12 cellular contexts compared by ENCODE assay signal in the genomic region with DNA sequence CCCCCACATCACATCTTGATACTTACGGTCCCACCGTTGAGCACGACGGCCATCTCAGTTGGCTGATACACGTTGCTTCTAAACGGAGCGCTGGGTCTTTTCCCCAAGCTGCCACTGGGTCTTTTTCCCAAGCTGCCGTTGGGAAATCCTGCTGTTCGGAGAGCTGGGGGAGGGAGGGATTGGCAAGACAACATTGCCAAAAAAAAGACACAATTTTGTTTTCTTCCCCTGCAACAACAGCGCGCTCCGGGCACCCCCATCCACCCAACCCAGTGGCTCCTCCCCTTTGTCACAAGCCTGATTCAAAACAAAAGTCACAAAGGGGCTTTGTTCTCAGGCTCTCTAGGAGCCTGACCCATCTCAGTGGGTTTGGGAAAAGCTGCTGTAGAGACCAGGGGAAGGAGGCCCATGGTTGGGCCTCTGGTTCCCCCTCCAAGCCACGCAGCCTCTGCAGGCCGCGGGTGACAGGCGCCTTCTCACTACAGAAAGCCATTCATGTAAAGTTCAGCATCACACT. TPM values are rescaled to one million over a fixed set of nuclear protein-coding genes. Genes with fewer than 3 reads are reported as not detected.
DNase-seq lines count a peak whose midpoint lies in the region; ATAC-seq, FAIRE-seq and TF ChIP-seq lines count a peak whose summit lies in the region.
"Had no signal": no experiment of that assay in that cellular context is flagged by ENCODE, and none has a peak within 500 bp of the region (broad histone marks: within the 10 kb centered on the region; RNA-seq: fewer than 3 reads in every experiment).

No MANE protein-coding gene starts in this region.

- peaks cover 54% of the 10 kb centered on the region for H3K36me3 Mint-ChIP-seq in nephron progenitor cell (ENCODE audit: low read depth)

- WGBS in K562 (ENCODE audit: insufficient coverage, low coverage, missing lambda C conversion rate) = 24% methylated on average over 16 of the region's 16 CpGs
- WGBS in tibial nerve, 2 donors = 40 to 43% methylated on average over 13 to 16 of the region's 16 CpGs

- intact Hi-C loops in K562 (cut with micrococcal nuclease) (no loop called here), left ventricle myocardium inferior (cut with micrococcal nuclease) (no loop called here)

- FAIRE-seq in K562 (lab: Jason Lieb, UNC) = no peak

- no peak overlapping the region for H2AFZ ChIP-seq in K562 (ENCODE audit: low read depth, low read length)

- POLR2A ChIA-PET in K562 (lab: Yijun Ruan, JAX) = interaction anchor here (0.6 to 0.9 kb wide), 2 partner anchors 15 to 239 kb away, joined by 3 read pairs; no protein-coding TSS in a partner anchor

- H3K36me3 ChIP-seq in K562 (ENCODE audit: control insufficient read depth, insufficient read depth, low read length) = no peaks in the 10 kb centered on the region
- peaks cover 71% of the 10 kb centered on the region for H3K36me3 ChIP-seq in left ventricle myocardium inferior
- H3K36me3 ChIP-seq in tibial nerve = peaks cover 0 to 23% (median 0%) of the 10 kb centered on the region in 3 donors

- no peak overlapping the region for H3K9ac ChIP-seq in K562 (ENCODE audit: insufficient read depth in 1 of 2, low read depth in 2 of 2, low read length in 2 of 2)

- H3K27ac Mint-ChIP-seq in nephron progenitor cell = peak overlapping the region; percentile 51
- H3K27ac Mint-ChIP-seq: mesothelial cell of epicardium had no signal

- TF ChIP-seq CTCF in K562 (IDR thresholded peaks at IDR 0.05 in 2 of 3, conservative IDR thresholded peaks at IDR 0.05 in 1 of 3; ENCODE audit: insufficient read depth in 2 of 3, low read depth in 1 of 3, low read length in 3 of 3) (no peak), left ventricle myocardium inferior (IDR thresholded peaks at IDR 0.05; ENCODE audit: borderline replicate concordance) (no peak), nephron progenitor cell (IDR thresholded peaks at IDR 0.05) (no peak), tibial nerve (IDR thresholded peaks at IDR 0.05) (no peak)

- peaks cover 6 to 18% of the 10 kb centered on the region in 2 experiments; a peak in 4 of 5 replicates for H3K27me3 ChIP-seq in K562 (ENCODE audit: control insufficient read depth in 2 of 2, insufficient read depth in 2 of 2, low read length in 2 of 2)
- no peaks in the 10 kb centered on the region for H3K27me3 ChIP-seq in left ventricle myocardium inferior (ENCODE audit: low read depth)
- H3K27me3 ChIP-seq in tibial nerve = no peaks in the 10 kb centered on the region

- no peaks in the 10 kb centered on the region for H3K9me1 ChIP-seq in K562 (ENCODE audit: control insufficient read depth, insufficient read depth, low read length)

- H3K4me1 Mint-ChIP-seq in nephron progenitor cell = peaks cover 56% of the 10 kb centered on the region

- H3K4me1 ChIP-seq in K562 (replicated peaks in 1 of 2; ENCODE audit: control insufficient read depth in 2 of 2, insufficient read depth in 2 of 2, low read length in 2 of 2) (no peaks in the 10 kb centered on the region), left ventricle myocardium inferior (peaks cover 64% of the 10 kb centered on the region), tibial nerve (peaks cover 0 to 35% (median 3%) of the 10 kb centered on the region in 4 donors)
- H3K4me1 ChIP-seq: Caco-2 had no signal

- no peak for TF ChIP-seq POLR2A in K562 (conservative IDR thresholded peaks at IDR 0.05)
- TF ChIP-seq POLR2A in tibial nerve (IDR thresholded peaks at IDR 0.05) = peak in 1 of 2 donors; percentile 31

- H3K27ac ChIP-seq in K562 (ENCODE audit: extremely low read depth, low read depth, low read length) (no peak overlapping the region), left ventricle myocardium inferior (replicated peaks) (peak overlapping the region; percentile 55), tibial nerve (peak overlapping the region; percentile 47 to 84 (median 74))

- H3K79me2 ChIP-seq in K562 (ENCODE audit: control insufficient read depth, insufficient read depth, low read length) = no peaks in the 10 kb centered on the region

- ATAC-seq in K562 (no peak), GM18502 (IDR thresholded peaks at IDR 0.05; ENCODE audit: poor library complexity, unreplicated experiment) (no peak)

- in situ Hi-C loops in K562 (cut with MboI) = no loop called here

- no peaks in the 10 kb centered on the region for H3K9me3 Mint-ChIP-seq in nephron progenitor cell
- H3K9me3 Mint-ChIP-seq: mesothelial cell of epicardium had no signal

- TF ChIP-seq RAD21 in K562 (CRISPR knock-in tag; conservative IDR thresholded peaks at IDR 0.05 in 1 of 2, IDR thresholded peaks at IDR 0.05 in 1 of 2) = no peak

- H3K4me3 ChIP-seq in K562 (no peak overlapping the region), left ventricle myocardium inferior (peak overlapping the region; percentile 50), tibial nerve (peak overlapping the region in 1 of 4 donors; percentile 30)

- H3K27me3 Mint-ChIP-seq in nephron progenitor cell (ENCODE audit: low read depth, poor library complexity) = peaks cover 4% of the 10 kb centered on the region

- no TSS peak for BruUV-seq in K562 (replicated peaks; lab: Mats Ljungman, UMichigan)

- H3K4me2 ChIP-seq in K562 (ENCODE audit: insufficient read depth, low read length) = no peak overlapping the region

- H3K4me3 Mint-ChIP-seq in nephron progenitor cell = peak overlapping the region; percentile 64
- H3K4me3 Mint-ChIP-seq: mesothelial cell of epicardium had no signal

- CTCF ChIA-PET in K562 (lab: Yijun Ruan, JAX; ENCODE audit: low intra/inter-chr PET ratio) = no interaction called here

- H4K20me1 ChIP-seq in K562 (replicated peaks; ENCODE audit: control insufficient read depth, insufficient read depth, low read length) = no peaks in the 10 kb centered on the region

- no peak for DNase-seq in K562 (ENCODE audit: extremely low read depth in 1 of 4, low spot score in 3 of 4)
- DNase-seq in left ventricle myocardium inferior = no peak
- no peak for DNase-seq in nephron progenitor cell
- no peak for DNase-seq in tibial nerve (ENCODE audit: low spot score in 2 of 2)
- DNase-seq in SW480 (ENCODE audit: low spot score) = no peak
- DNase-seq in activated CD4-positive, alpha-beta T cell treated with anti-CD3 and anti-CD28 coated beads for 48 hours = no peak
- DNase-seq: Caco-2, Karpas-422, NCI-H2081 treated with DMSO at 0.1 percent for 48 hours, SIG-M5 had no signal

- TF ChIP-seq EP300 in K562 (IDR thresholded peaks at IDR 0.05; ENCODE audit: low read length) (no peak), tibial nerve (IDR thresholded peaks at IDR 0.05) (peak in 1 of 2 donors; percentile 60)

- no peaks in the 10 kb centered on the region for H3K9me3 ChIP-seq in K562 (replicated peaks; ENCODE audit: control insufficient read depth, insufficient read depth, low read depth, low read length)
- no peaks in the 10 kb centered on the region for H3K9me3 ChIP-seq in left ventricle myocardium inferior (replicated peaks)
- no peaks in the 10 kb centered on the region for H3K9me3 ChIP-seq in tibial nerve
- H3K9me3 ChIP-seq: Caco-2 had no signal

TF ChIP-seq in K562, 482 proteins besides CTCF, POLR2A, EP300 and RAD21:
- TF ChIP-seq, protein P1, sequence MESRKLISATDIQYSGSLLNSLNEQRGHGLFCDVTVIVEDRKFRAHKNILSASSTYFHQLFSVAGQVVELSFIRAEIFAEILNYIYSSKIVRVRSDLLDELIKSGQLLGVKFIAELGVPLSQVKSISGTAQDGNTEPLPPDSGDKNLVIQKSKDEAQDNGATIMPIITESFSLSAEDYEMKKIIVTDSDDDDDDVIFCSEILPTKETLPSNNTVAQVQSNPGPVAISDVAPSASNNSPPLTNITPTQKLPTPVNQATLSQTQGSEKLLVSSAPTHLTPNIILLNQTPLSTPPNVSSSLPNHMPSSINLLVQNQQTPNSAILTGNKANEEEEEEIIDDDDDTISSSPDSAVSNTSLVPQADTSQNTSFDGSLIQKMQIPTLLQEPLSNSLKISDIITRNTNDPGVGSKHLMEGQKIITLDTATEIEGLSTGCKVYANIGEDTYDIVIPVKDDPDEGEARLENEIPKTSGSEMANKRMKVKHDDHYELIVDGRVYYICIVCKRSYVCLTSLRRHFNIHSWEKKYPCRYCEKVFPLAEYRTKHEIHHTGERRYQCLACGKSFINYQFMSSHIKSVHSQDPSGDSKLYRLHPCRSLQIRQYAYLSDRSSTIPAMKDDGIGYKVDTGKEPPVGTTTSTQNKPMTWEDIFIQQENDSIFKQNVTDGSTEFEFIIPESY (CRISPR knock-in tag; IDR thresholded peaks at IDR 0.05) = peak; percentile 78; the same call in 1 of the 2 replicates
- no peak for TF ChIP-seq MCM3 (IDR thresholded peaks at IDR 0.05)

RNA-seq across cellular contexts. Expression of a gene that starts 22.8 kb away (rescaled TPM):
- total RNA-seq in K562 (2011; cell fraction: chromatin; rRNA removed; ENCODE audit: low replicate concordance) = 4.4 and 10.7 TPM in 2 replicates
- total RNA-seq in K562 (2011; cell fraction: nucleolus; rRNA removed) = 5.5 and 7.8 TPM in 2 replicates
- 7.6 and 12.2 TPM in 2 replicates for total RNA-seq in K562 (2011; cell fraction: nucleoplasm; rRNA removed)
- total RNA-seq in K562 (2014; rRNA removed) = 0.68 and 0.94 TPM in 2 replicates
- 1.1 and 1.2 TPM in 2 replicates for total RNA-seq in K562 (2014; rRNA removed; fragmentation: Illumina TruSeq; extraction: Trizol)
- total RNA-seq in K562 (2015; rRNA removed; fragmentation: Illumina TruSeq; extraction: Trizol) = 0.57 and 0.65 TPM in 2 replicates
- 2.3 and 3.3 TPM in 2 replicates for total RNA-seq in K562 (2021)
- polyA plus RNA-seq in K562 (2011; rRNA removed) = 3.9 and 5.5 TPM in 2 replicates
- 3.9 and 11.0 TPM in 2 replicates for polyA plus RNA-seq in K562 (2011; cell fraction: cytosol; rRNA removed)
- polyA plus RNA-seq in K562 (2011; cell fraction: nucleus; rRNA removed) = 5.5 and 6.6 TPM in 2 replicates
- polyA plus RNA-seq in K562 (2012) = 2.0 and 2.3 TPM in 2 replicates
- polyA plus RNA-seq in K562 (2014; fragmentation: Illumina TruSeq; extraction: Trizol) = 2.6 and 3.3 TPM in 2 replicates
- 1 to 10 TPM; 1.1 to 1.3 TPM for polyA plus RNA-seq in K562 (2014; fragmentation: Nextera tagmentation; extraction: Ambion mirVana)
- 2.1 and 3.3 TPM in 2 replicates for polyA plus RNA-seq in K562 (2014; rRNA removed)
- 1.8 and 3.3 TPM in 2 replicates for polyA minus RNA-seq in K562 (2011; rRNA and poly(A)+ RNA removed)
- 2.4 and 3.4 TPM in 2 replicates for polyA minus RNA-seq in K562 (2011; cell fraction: cytosol; rRNA and poly(A)+ RNA removed)
- 2.3 and 2.7 TPM in 2 replicates for polyA minus RNA-seq in K562 (2011; cell fraction: nucleus; rRNA and poly(A)+ RNA removed)
- total RNA-seq in left ventricle myocardium inferior = 82.3 TPM
- 100 to 1,000 TPM in 2 of 4 donors, 10 to 100 TPM in 2; 68.4 to 116 (median 101) TPM for total RNA-seq in tibial nerve
